ENCODE assay signal across 2 cellular contexts in the genomic region with DNA sequence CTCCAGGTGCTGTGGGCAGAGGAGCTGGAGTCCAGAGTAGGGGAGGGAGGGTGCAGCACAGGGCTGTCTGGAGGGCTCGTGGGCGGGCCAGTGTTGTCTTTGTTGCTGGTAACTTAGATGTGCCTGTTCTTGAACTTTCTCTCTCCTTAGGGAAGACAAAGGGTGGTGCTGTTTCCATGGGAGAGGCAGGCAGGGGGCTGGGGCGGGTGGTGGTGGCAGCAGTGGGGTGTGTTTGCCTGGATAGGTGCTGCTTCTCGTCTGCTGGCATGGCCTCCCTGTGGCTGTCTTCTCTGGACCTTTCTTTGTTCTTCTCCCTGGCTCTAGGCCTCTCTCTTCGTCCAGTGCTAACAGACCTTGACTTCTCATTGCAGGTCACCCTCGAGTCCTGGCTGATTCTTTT.
TF ChIP-seq lines count a peak whose summit lies in the region.

No MANE protein-coding gene starts in this region.

TF ChIP-seq in GM23338, 12 proteins besides CTCF, POLR2A, EP300 and RAD21 (continues in another document):
- TF ChIP-seq ZNF331 (CRISPR knock-in tag; IDR thresholded peaks at IDR 0.05; ENCODE audit: low read depth) (no peak), STAT1 (IDR thresholded peaks at IDR 0.05; ENCODE audit: unreplicated experiment) (no peak), JUNB (IDR thresholded peaks at IDR 0.05; ENCODE audit: unreplicated experiment) (no peak), ZNF114 (CRISPR knock-in tag; IDR thresholded peaks at IDR 0.05) (no peak), CREB1 (CRISPR knock-in tag; IDR thresholded peaks at IDR 0.05; ENCODE audit: low read depth) (no peak), EZH2phosphoT487 (IDR thresholded peaks at IDR 0.05; ENCODE audit: unreplicated experiment) (no peak), NANOG (IDR thresholded peaks at IDR 0.05; ENCODE audit: borderline replicate concordance) (no peak)
- TF ChIP-seq, protein P1, sequence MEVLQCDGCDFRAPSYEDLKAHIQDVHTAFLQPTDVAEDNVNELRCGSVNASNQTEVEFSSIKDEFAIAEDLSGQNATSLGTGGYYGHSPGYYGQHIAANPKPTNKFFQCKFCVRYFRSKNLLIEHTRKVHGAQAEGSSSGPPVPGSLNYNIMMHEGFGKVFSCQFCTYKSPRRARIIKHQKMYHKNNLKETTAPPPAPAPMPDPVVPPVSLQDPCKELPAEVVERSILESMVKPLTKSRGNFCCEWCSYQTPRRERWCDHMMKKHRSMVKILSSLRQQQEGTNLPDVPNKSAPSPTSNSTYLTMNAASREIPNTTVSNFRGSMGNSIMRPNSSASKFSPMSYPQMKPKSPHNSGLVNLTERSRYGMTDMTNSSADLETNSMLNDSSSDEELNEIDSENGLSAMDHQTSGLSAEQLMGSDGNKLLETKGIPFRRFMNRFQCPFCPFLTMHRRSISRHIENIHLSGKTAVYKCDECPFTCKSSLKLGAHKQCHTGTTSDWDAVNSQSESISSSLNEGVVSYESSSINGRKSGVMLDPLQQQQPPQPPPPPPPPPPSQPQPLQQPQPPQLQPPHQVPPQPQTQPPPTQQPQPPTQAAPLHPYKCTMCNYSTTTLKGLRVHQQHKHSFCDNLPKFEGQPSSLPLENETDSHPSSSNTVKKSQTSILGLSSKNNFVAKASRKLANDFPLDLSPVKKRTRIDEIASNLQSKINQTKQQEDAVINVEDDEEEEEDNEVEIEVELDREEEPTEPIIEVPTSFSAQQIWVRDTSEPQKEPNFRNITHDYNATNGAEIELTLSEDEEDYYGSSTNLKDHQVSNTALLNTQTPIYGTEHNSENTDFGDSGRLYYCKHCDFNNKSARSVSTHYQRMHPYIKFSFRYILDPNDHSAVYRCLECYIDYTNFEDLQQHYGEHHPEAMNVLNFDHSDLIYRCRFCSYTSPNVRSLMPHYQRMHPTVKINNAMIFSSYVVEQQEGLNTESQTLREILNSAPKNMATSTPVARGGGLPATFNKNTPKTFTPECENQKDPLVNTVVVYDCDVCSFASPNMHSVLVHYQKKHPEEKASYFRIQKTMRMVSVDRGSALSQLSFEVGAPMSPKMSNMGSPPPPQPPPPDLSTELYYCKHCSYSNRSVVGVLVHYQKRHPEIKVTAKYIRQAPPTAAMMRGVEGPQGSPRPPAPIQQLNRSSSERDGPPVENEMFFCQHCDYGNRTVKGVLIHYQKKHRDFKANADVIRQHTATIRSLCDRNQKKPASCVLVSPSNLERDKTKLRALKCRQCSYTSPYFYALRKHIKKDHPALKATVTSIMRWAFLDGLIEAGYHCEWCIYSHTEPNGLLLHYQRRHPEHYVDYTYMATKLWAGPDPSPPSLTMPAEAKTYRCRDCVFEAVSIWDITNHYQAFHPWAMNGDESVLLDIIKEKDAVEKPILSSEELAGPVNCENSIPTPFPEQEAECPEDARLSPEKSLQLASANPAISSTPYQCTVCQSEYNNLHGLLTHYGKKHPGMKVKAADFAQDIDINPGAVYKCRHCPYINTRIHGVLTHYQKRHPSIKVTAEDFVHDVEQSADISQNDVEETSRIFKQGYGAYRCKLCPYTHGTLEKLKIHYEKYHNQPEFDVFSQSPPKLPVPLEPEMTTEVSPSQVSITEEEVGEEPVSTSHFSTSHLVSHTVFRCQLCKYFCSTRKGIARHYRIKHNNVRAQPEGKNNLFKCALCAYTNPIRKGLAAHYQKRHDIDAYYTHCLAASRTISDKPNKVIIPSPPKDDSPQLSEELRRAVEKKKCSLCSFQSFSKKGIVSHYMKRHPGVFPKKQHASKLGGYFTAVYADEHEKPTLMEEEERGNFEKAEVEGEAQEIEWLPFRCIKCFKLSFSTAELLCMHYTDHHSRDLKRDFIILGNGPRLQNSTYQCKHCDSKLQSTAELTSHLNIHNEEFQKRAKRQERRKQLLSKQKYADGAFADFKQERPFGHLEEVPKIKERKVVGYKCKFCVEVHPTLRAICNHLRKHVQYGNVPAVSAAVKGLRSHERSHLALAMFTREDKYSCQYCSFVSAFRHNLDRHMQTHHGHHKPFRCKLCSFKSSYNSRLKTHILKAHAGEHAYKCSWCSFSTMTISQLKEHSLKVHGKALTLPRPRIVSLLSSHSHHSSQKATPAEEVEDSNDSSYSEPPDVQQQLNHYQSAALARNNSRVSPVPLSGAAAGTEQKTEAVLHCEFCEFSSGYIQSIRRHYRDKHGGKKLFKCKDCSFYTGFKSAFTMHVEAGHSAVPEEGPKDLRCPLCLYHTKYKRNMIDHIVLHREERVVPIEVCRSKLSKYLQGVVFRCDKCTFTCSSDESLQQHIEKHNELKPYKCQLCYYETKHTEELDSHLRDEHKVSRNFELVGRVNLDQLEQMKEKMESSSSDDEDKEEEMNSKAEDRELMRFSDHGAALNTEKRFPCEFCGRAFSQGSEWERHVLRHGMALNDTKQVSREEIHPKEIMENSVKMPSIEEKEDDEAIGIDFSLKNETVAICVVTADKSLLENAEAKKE (CRISPR knock-in tag; IDR thresholded peaks at IDR 0.05) = no peak
- TF ChIP-seq, protein P2, sequence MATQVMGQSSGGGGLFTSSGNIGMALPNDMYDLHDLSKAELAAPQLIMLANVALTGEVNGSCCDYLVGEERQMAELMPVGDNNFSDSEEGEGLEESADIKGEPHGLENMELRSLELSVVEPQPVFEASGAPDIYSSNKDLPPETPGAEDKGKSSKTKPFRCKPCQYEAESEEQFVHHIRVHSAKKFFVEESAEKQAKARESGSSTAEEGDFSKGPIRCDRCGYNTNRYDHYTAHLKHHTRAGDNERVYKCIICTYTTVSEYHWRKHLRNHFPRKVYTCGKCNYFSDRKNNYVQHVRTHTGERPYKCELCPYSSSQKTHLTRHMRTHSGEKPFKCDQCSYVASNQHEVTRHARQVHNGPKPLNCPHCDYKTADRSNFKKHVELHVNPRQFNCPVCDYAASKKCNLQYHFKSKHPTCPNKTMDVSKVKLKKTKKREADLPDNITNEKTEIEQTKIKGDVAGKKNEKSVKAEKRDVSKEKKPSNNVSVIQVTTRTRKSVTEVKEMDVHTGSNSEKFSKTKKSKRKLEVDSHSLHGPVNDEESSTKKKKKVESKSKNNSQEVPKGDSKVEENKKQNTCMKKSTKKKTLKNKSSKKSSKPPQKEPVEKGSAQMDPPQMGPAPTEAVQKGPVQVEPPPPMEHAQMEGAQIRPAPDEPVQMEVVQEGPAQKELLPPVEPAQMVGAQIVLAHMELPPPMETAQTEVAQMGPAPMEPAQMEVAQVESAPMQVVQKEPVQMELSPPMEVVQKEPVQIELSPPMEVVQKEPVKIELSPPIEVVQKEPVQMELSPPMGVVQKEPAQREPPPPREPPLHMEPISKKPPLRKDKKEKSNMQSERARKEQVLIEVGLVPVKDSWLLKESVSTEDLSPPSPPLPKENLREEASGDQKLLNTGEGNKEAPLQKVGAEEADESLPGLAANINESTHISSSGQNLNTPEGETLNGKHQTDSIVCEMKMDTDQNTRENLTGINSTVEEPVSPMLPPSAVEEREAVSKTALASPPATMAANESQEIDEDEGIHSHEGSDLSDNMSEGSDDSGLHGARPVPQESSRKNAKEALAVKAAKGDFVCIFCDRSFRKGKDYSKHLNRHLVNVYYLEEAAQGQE (IDR thresholded peaks at IDR 0.05; ENCODE audit: unreplicated experiment) = no peak
- TF ChIP-seq, protein P3, sequence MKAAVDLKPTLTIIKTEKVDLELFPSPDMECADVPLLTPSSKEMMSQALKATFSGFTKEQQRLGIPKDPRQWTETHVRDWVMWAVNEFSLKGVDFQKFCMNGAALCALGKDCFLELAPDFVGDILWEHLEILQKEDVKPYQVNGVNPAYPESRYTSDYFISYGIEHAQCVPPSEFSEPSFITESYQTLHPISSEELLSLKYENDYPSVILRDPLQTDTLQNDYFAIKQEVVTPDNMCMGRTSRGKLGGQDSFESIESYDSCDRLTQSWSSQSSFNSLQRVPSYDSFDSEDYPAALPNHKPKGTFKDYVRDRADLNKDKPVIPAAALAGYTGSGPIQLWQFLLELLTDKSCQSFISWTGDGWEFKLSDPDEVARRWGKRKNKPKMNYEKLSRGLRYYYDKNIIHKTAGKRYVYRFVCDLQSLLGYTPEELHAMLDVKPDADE (IDR thresholded peaks at IDR 0.05) = no peak

TF ChIP-seq in H1, 55 proteins besides CTCF, POLR2A, EP300 and RAD21:
- TF ChIP-seq GTF2F1 (IDR thresholded peaks at IDR 0.05; ENCODE audit: borderline replicate concordance, low read depth, low read length) (no peak), ASH2L (IDR thresholded peaks at IDR 0.05; ENCODE audit: low read length) (no peak), TBP (IDR thresholded peaks at IDR 0.05; ENCODE audit: low read depth, low read length) (no peak), SP2 (IDR thresholded peaks at IDR 0.05; ENCODE audit: low read length) (no peak), POLR2AphosphoS5 (IDR thresholded peaks at IDR 0.05; ENCODE audit: low read depth, low read length) (no peak), SIN3A (conservative IDR thresholded peaks at IDR 0.05 in 1 of 2, IDR thresholded peaks at IDR 0.05 in 1 of 2; ENCODE audit: low read depth in 1 of 2, low read length in 2 of 2) (no peak), SP4 (IDR thresholded peaks at IDR 0.05; ENCODE audit: low read length) (no peak), TCF12 (IDR thresholded peaks at IDR 0.05; ENCODE audit: low read depth, low read length) (no peak), FOSL1 (IDR thresholded peaks at IDR 0.05; ENCODE audit: insufficient read depth, low read depth, low read length) (no peak), JUND (IDR thresholded peaks at IDR 0.05; ENCODE audit: low read length) (no peak), POU5F1 (IDR thresholded peaks at IDR 0.05; ENCODE audit: low read depth, low read length) (no peak), KDM4A (IDR thresholded peaks at IDR 0.05; ENCODE audit: low read depth, low read length, severe bottlenecking) (no peak), TAF1 (IDR thresholded peaks at IDR 0.05; ENCODE audit: low read depth, low read length) (no peak), TAF7 (optimal IDR thresholded peaks at IDR 0.05; ENCODE audit: borderline replicate concordance, low read depth, low read length) (no peak), CBX8 (IDR thresholded peaks at IDR 0.05; ENCODE audit: borderline replicate concordance, low read depth, low read length) (no peak), ZNF274 (IDR thresholded peaks at IDR 0.05; ENCODE audit: borderline replicate concordance, extremely low read depth, low read length) (no peak), CBX5 (IDR thresholded peaks at IDR 0.05; ENCODE audit: low read depth, low read length) (no peak), CEBPB (IDR thresholded peaks at IDR 0.05; ENCODE audit: low read depth, low read length) (no peak), EZH2 (IDR thresholded peaks at IDR 0.05; ENCODE audit: low read depth, low read length, severe bottlenecking) (no peak)
TF ChIP-seq in H1: peak in this region for 0.
